22 cellular contexts compared by ENCODE assay signal in genomic region chr6:56771189-56771588, GRCh38.
DNase-seq lines count a peak whose midpoint lies in the region; ATAC-seq, FAIRE-seq and TF ChIP-seq lines count a peak whose summit lies in the region.
"Had no signal": no experiment of that assay in that cellular context is flagged by ENCODE, and none has a peak within 500 bp of the region (broad histone marks: within the 10 kb centered on the region; RNA-seq: fewer than 3 reads in every experiment).

No MANE protein-coding gene starts in this region.

- DNase-seq in heart right ventricle (no peak), cardiac septum (ENCODE audit: low spot score) (no peak), astrocyte (ENCODE audit: low read depth) (no peak), myocyte (ENCODE audit: low read depth) (peak; percentile 62), NCI-H748 (lab: John Stamatoyannopoulos, UW; ENCODE audit: unreplicated experiment) (no peak), activated gamma-delta T cell treated with Interleukin-2 at 50 U/mL for 16 hours (no peak), nephron progenitor cell (no peak)
- DNase-seq: activated CD4-positive, alpha-beta T cell treated with anti-CD3 and anti-CD28 coated beads, Interleukin-2, amount 50 U/mL, for 4 hours; amniotic stem cell; caudate nucleus; effector CD4-positive, alpha-beta T cell; left cardiac atrium; MG63; midbrain; NCI-H774; PC-9; WERI-Rb-1 had no signal

- H3K4me3 ChIP-seq in heart right ventricle (no peak overlapping the region), astrocyte (ENCODE audit: insufficient read depth, low read depth, low read length) (no peak overlapping the region)
- H3K4me3 ChIP-seq: BLaER1, HAP-1, MG63, PC-9 had no signal

- H2AFZ ChIP-seq in astrocyte (ENCODE audit: low read depth, low read length), result no peak overlapping the region
- H2AFZ ChIP-seq: PC-9 had no signal

- H3K4me3 Mint-ChIP-seq in astrocyte (ENCODE audit: unreplicated experiment), result no peak overlapping the region
- no peak overlapping the region for H3K4me3 Mint-ChIP-seq in nephron progenitor cell

- H3K9me3 ChIP-seq in heart right ventricle (no peaks in the 10 kb centered on the region), astrocyte (ENCODE audit: insufficient read depth, low read depth, low read length) (no peaks in the 10 kb centered on the region)
- H3K9me3 ChIP-seq: BLaER1, HAP-1, MG63 had no signal

- TF ChIP-seq CTCF in heart right ventricle (IDR thresholded peaks at IDR 0.05) (no peak), astrocyte (IDR thresholded peaks at IDR 0.05; ENCODE audit: insufficient read depth, low read depth, low read length) (no peak), nephron progenitor cell (IDR thresholded peaks at IDR 0.05) (no peak)

- peak overlapping the region; percentile 45 for H3K4me2 ChIP-seq in astrocyte (ENCODE audit: low read length)
- H3K4me2 ChIP-seq: BLaER1, PC-9 had no signal

- H3K36me3 Mint-ChIP-seq in astrocyte (ENCODE audit: low read depth, unreplicated experiment) (no peaks in the 10 kb centered on the region), nephron progenitor cell (ENCODE audit: low read depth) (no peaks in the 10 kb centered on the region)

- H3K27ac Mint-ChIP-seq in astrocyte (ENCODE audit: unreplicated experiment) (no peak overlapping the region), nephron progenitor cell (no peak overlapping the region)

- peaks cover 97% of the 10 kb centered on the region for H3K79me2 ChIP-seq in astrocyte (ENCODE audit: insufficient read depth, low read length)

- H4K20me1 ChIP-seq in astrocyte (ENCODE audit: insufficient read depth, low read length), result peaks cover 75% of the 10 kb centered on the region
- H4K20me1 ChIP-seq: BLaER1 had no signal

- H3K27me3 ChIP-seq in heart right ventricle (no peaks in the 10 kb centered on the region), astrocyte (ENCODE audit: insufficient read depth, low read length) (no peaks in the 10 kb centered on the region)
- H3K27me3 ChIP-seq: BLaER1, MG63 had no signal

- no peak overlapping the region for H3K9ac ChIP-seq in astrocyte (ENCODE audit: low read length)
- H3K9ac ChIP-seq: BLaER1 had no signal

- no peaks in the 10 kb centered on the region for H3K9me3 Mint-ChIP-seq in astrocyte (ENCODE audit: unreplicated experiment)
- no peaks in the 10 kb centered on the region for H3K9me3 Mint-ChIP-seq in nephron progenitor cell

- peak in 4 of 8 donors; percentile 51 to 70 (median 60) for ATAC-seq in heart right ventricle
- no peak for ATAC-seq in HG03439 (IDR thresholded peaks at IDR 0.05; ENCODE audit: unreplicated experiment)
- ATAC-seq: esophagus mucosa had no signal

- no peaks in the 10 kb centered on the region for H3K36me3 ChIP-seq in heart right ventricle
- H3K36me3 ChIP-seq in astrocyte (ENCODE audit: insufficient read depth, low read length), result no peaks in the 10 kb centered on the region
- H3K36me3 ChIP-seq: BLaER1, HAP-1, MG63, WERI-Rb-1 had no signal

- H3K4me1 Mint-ChIP-seq in astrocyte (ENCODE audit: low read depth, unreplicated experiment), result peaks cover 72% of the 10 kb centered on the region
- no peaks in the 10 kb centered on the region for H3K4me1 Mint-ChIP-seq in nephron progenitor cell

- intact Hi-C loops in heart right ventricle (cut with DNase I) (no loop called here), cardiac septum (cut with DNase I) (no loop called here)

- peaks cover 0 to 91% (median 60%) of the 10 kb centered on the region in 9 donors for H3K4me1 ChIP-seq in heart right ventricle
- H3K4me1 ChIP-seq in astrocyte (ENCODE audit: insufficient read depth, low read length), result peaks cover 39% of the 10 kb centered on the region

- H3K27me3 Mint-ChIP-seq in astrocyte (ENCODE audit: low read depth, unreplicated experiment) (no peaks in the 10 kb centered on the region), nephron progenitor cell (ENCODE audit: low read depth, poor library complexity) (no peaks in the 10 kb centered on the region)

- FAIRE-seq in astrocyte (lab: Jason Lieb, UNC), result peak; percentile 84
- FAIRE-seq: A204.1 had no signal

- H3K27ac ChIP-seq in heart right ventricle, result peak overlapping the region in 9 of 10 donors; percentile 0 to 75 (median 63)
- no peak overlapping the region for H3K27ac ChIP-seq in astrocyte (ENCODE audit: low read depth, low read length)
- H3K27ac ChIP-seq: BLaER1, PC-9, WERI-Rb-1 had no signal
